Comparison of ENCODE assay signal across 11 cellular contexts in the genomic region with DNA sequence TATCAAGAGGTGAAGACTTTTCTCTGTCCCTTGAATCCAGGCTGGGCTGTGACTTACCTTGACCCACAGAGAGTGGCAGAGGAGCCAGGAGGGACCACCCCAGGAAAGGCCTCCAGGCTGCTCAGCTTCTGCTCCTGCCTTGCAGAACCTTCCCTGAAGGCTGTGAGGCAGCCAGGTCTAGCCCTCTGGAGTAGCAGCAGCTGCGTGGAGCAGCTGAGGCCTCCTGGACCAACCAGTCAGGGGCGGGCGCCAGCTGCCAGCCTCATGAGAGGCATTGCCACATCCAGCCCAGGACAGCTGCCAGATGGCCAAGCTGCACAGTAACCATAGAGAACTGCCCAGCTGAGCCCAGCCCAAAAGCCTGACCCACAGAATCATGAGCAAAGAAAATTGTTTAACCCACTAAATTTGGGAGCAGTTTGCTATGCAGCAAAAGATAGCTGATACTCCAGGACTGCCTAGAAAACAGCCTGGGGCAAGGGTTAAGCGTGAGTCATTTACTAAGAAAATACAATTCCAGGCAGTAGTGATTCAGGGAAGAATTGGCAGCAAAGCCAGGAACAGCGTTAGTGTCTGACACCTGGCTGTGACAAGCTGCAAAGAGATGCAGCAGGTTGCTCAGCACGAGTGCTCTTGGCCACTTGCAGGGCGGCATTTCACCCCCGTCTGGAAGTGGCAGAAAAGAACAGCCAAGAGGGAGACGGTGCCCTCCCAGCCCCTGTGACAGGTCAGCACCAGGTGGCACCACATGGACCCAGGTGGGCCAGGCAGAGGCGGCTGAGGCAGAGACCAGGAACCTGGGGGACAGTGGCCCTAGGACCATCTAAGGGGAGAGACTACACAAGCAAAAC. TPM values are rescaled to one million over a fixed set of nuclear protein-coding genes. Genes with fewer than 3 reads are reported as not detected.
DNase-seq lines count a peak whose midpoint lies in the region; ATAC-seq and TF ChIP-seq lines count a peak whose summit lies in the region.
"Had no signal": no experiment of that assay in that cellular context is flagged by ENCODE, and none has a peak within 500 bp of the region (broad histone marks: within the 10 kb centered on the region; RNA-seq: fewer than 3 reads in every experiment).

No MANE protein-coding gene starts in this region.

- H3K9me3 Mint-ChIP-seq in activated naive CD4-positive, alpha-beta T cell treated with anti-CD3 and anti-CD28 coated beads for 36 hours = peaks cover 2% of the 10 kb centered on the region

- no peak overlapping the region for H3K27ac ChIP-seq in lower lobe of right lung
- H3K27ac ChIP-seq: thyroid gland had no signal

- H3K4me3 ChIP-seq in cardiac fibroblast (replicated peaks in 1 of 2; ENCODE audit: low read depth in 2 of 2, low read length in 2 of 2) = no peak overlapping the region
- H3K4me3 ChIP-seq in lower lobe of right lung = no peak overlapping the region
- H3K4me3 ChIP-seq: thyroid gland had no signal

- no peaks in the 10 kb centered on the region for H3K36me3 ChIP-seq in lower lobe of right lung
- H3K36me3 ChIP-seq: thyroid gland had no signal

- DNase-seq in DMS79 (lab: John Stamatoyannopoulos, UW) = peak; percentile 39
- DNase-seq in M059J (ENCODE audit: low read depth) = peak; percentile 91
- DNase-seq in cardiac fibroblast (ENCODE audit: low read depth in 2 of 2) = peak; percentile 46 to 62
- no peak for DNase-seq in lower lobe of right lung
- DNase-seq in NCI-H187 treated with DMSO at 0.1 percent for 48 hours (lab: John Stamatoyannopoulos, UW) = no peak
- no peak for DNase-seq in GDM1 (lab: John Stamatoyannopoulos, UW)
- no peak for DNase-seq in activated naive CD4-positive, alpha-beta T cell treated with anti-CD3 and anti-CD28 coated beads for 36 hours
- DNase-seq: NCI-H1105 treated with DMSO at 0.1 percent for 48 hours; stimulated activated CD4-positive, alpha-beta T cell treated with anti-CD3 and anti-CD28 coated beads, Interleukin-12 subunit alpha, Interleukin-12 subunit beta, amount 100 ng/mL, for 4 hours had no signal

- no peaks in the 10 kb centered on the region for H3K9me3 ChIP-seq in lower lobe of right lung
- H3K9me3 ChIP-seq: thyroid gland had no signal

- CTCF ChIA-PET in activated naive CD4-positive, alpha-beta T cell treated with anti-CD3 and anti-CD28 coated beads for 36 hours (lab: Charles Lee) = no interaction called here

- H3K4me1 ChIP-seq in lower lobe of right lung = no peaks in the 10 kb centered on the region
- H3K4me1 ChIP-seq: thyroid gland had no signal

- TF ChIP-seq CTCF in cardiac fibroblast (IDR thresholded peaks at IDR 0.05; ENCODE audit: low read depth, low read length) (no peak), lower lobe of right lung (IDR thresholded peaks at IDR 0.05) (no peak)

- ATAC-seq in lower lobe of right lung = peak; percentile 43 to 64
- ATAC-seq in HG03159 (IDR thresholded peaks at IDR 0.05; ENCODE audit: unreplicated experiment) = no peak

- intact Hi-C loops in lower lobe of right lung (cut with DNase I) = no loop called here
- intact Hi-C loops in activated naive CD4-positive, alpha-beta T cell treated with anti-CD3 and anti-CD28 coated beads for 36 hours (cut with micrococcal nuclease) = no loop called here

- H3K27me3 Mint-ChIP-seq in activated naive CD4-positive, alpha-beta T cell treated with anti-CD3 and anti-CD28 coated beads for 36 hours (ENCODE audit: low read depth) = peaks cover 13% of the 10 kb centered on the region

- H3K27ac Mint-ChIP-seq in activated naive CD4-positive, alpha-beta T cell treated with anti-CD3 and anti-CD28 coated beads for 36 hours = no peak overlapping the region

- no peaks in the 10 kb centered on the region for H3K36me3 Mint-ChIP-seq in activated naive CD4-positive, alpha-beta T cell treated with anti-CD3 and anti-CD28 coated beads for 36 hours (ENCODE audit: low read depth)

- H3K4me3 Mint-ChIP-seq in activated naive CD4-positive, alpha-beta T cell treated with anti-CD3 and anti-CD28 coated beads for 36 hours = no peak overlapping the region

- H3K4me1 Mint-ChIP-seq in activated naive CD4-positive, alpha-beta T cell treated with anti-CD3 and anti-CD28 coated beads for 36 hours (ENCODE audit: low read depth) = no peaks in the 10 kb centered on the region

- H3K27me3 ChIP-seq in lower lobe of right lung (ENCODE audit: low read depth) = peaks cover 17% of the 10 kb centered on the region
- H3K27me3 ChIP-seq: thyroid gland had no signal

RNA-seq across cellular contexts. Expression of a gene that starts 14.7 kb away (rescaled TPM):
- total RNA-seq in M059J (2014; rRNA removed; shearing (Covaris generic)) = 0.05 TPM in 1 of 2 replicates, not detected in the other
- 5.5 TPM for total RNA-seq in lower lobe of right lung
- total RNA-seq in activated naive CD4-positive, alpha-beta T cell treated with anti-CD3 and anti-CD28 coated beads for 36 hours = 10 to 100 TPM; 17.4 to 18.1 TPM

RNA-seq across cellular contexts. Expression of a gene that starts 34.5 kb away (rescaled TPM):
- not detected in 2 replicates for total RNA-seq in M059J (2014; rRNA removed; shearing (Covaris generic))
- not detected for total RNA-seq in lower lobe of right lung
- not detected for total RNA-seq in activated naive CD4-positive, alpha-beta T cell treated with anti-CD3 and anti-CD28 coated beads for 36 hours
- total RNA-seq: thyroid gland had no signal

Comparison
In these comparisons a context has a peak if more than half of its experiments do, and no peak if none do; other contexts are left out.
1. DNase-seq: peak in DMS79 (single experiment), M059J (single experiment) and cardiac fibroblast (2 of 2); none in lower lobe of right lung (single experiment), NCI-H187 treated with DMSO at 0.1 percent for 48 hours (single experiment), GDM1 (single experiment) and activated naive CD4-positive, alpha-beta T cell treated with anti-CD3 and anti-CD28 coated beads for 36 hours (single experiment).